Comparison of ENCODE assay signal across 8 cellular contexts in the genomic region with DNA sequence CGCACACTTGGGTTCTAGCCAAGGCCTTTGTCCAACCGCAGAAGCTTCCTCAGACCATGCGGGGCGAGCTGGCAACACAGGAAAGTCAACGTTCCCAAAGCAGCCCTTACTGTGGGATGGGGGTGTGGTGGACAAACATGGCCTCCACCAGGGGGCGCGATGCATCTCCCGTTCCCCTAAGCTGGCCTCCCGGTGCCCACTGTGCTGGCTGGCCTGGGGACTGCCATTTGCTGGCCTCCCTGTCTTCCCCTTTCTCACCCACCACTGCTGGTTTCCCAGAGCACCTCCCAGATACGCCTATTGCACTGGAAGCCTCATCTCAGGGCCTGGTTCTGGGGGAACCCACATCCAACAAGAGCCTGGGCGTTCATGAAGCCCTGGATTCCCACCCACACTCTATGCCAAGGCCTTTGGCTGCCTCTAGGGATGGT.
DNase-seq lines count a peak whose midpoint lies in the region; ATAC-seq and TF ChIP-seq lines count a peak whose summit lies in the region.

No MANE protein-coding gene starts in this region.

- 34 to 44% (median 40%) methylated on average over 7 to 11 of the region's 11 CpGs for WGBS in heart left ventricle, 4 donors

- no peak overlapping the region for H3K27ac ChIP-seq in heart left ventricle
- H3K27ac ChIP-seq in gastrocnemius medialis: no peak overlapping the region

- H3K27me3 ChIP-seq in heart left ventricle (peaks cover 0 to 69% (median 23%) of the 10 kb centered on the region in 9 donors), gastrocnemius medialis (peaks cover 8 to 30% (median 17%) of the 10 kb centered on the region in 3 donors)

- no peak overlapping the region for H3K4me3 ChIP-seq in heart left ventricle
- no peak overlapping the region for H3K4me3 ChIP-seq in gastrocnemius medialis

- TF ChIP-seq CTCF in LNCAP (IDR thresholded peaks at IDR 0.05) (peak; percentile 69), heart left ventricle (IDR thresholded peaks at IDR 0.05) (peak in 11 of 12 donors; percentile 11 to 51 (median 39)), gastrocnemius medialis (IDR thresholded peaks at IDR 0.05 in 4 of 5, conservative IDR thresholded peaks at IDR 0.05 in 1 of 5) (peak in 1 of 5 experiments; percentile 7)

- ATAC-seq in heart left ventricle: peak in 1 of 4 donors; percentile 48
- ATAC-seq in gastrocnemius medialis: no peak
- no peak for ATAC-seq in GM19328 (IDR thresholded peaks at IDR 0.05; ENCODE audit: unreplicated experiment)

- H3K4me1 ChIP-seq in heart left ventricle (no peaks in the 10 kb centered on the region), gastrocnemius medialis (no peaks in the 10 kb centered on the region)

- in situ Hi-C loops in gastrocnemius medialis (cut with MboI; ENCODE audit: low sequenced_read_pairs in 4 of 4): no loop called here

- peak; percentile 55 for DNase-seq in EH (ENCODE audit: low read depth)
- peak; percentile 86 for DNase-seq in activated CD8-positive, alpha-beta memory T cell treated with anti-CD3 and anti-CD28 coated beads, Interleukin-2, amount 50 U/mL, for 48 hours
- no peak for DNase-seq in heart left ventricle
- peak; percentile 9 for DNase-seq in stimulated activated CD4-positive, alpha-beta T cell treated with anti-CD3 and anti-CD28 coated beads, Interleukin-2, amount 100 ng/mL, for 4 hours (ENCODE audit: low read depth)
- no peak for DNase-seq in gastrocnemius medialis
- no peak for DNase-seq in NCI-H345 treated with DMSO at 0.1 percent for 48 hours (lab: John Stamatoyannopoulos, UW; ENCODE audit: unreplicated experiment)

- TF ChIP-seq POLR2A in heart left ventricle (IDR thresholded peaks at IDR 0.05): no peak
- TF ChIP-seq POLR2A in gastrocnemius medialis (IDR thresholded peaks at IDR 0.05): no peak

- H3K9me3 ChIP-seq in heart left ventricle (no peaks in the 10 kb centered on the region), gastrocnemius medialis (no peaks in the 10 kb centered on the region)

- intact Hi-C loops in heart left ventricle (cut with DNase I): no loop called here
- intact Hi-C loops in gastrocnemius medialis (cut with DNase I; ENCODE audit: low total_unique reads): no loop called here

- H3K36me3 ChIP-seq in heart left ventricle (no peaks in the 10 kb centered on the region), gastrocnemius medialis (no peaks in the 10 kb centered on the region)

Comparison
In these comparisons a context has a peak if more than half of its experiments do, and no peak if none do; other contexts are left out.
1. DNase-seq: peak in EH (single experiment), activated CD8-positive, alpha-beta memory T cell treated with anti-CD3 and anti-CD28 coated beads, Interleukin-2, amount 50 U/mL, for 48 hours (single experiment) and stimulated activated CD4-positive, alpha-beta T cell treated with anti-CD3 and anti-CD28 coated beads, Interleukin-2, amount 100 ng/mL, for 4 hours (single experiment); none in heart left ventricle (0 of 5), gastrocnemius medialis (0 of 2) and NCI-H345 treated with DMSO at 0.1 percent for 48 hours (single experiment).